Comparison of ENCODE assay signal across 8 cellular contexts in genomic region chr1:36224537-36225297, GRCh38. TPM values are rescaled to one million over a fixed set of nuclear protein-coding genes. Genes with fewer than 3 reads are reported as not detected.
DNase-seq lines count a peak whose midpoint lies in the region; ATAC-seq and TF ChIP-seq lines count a peak whose summit lies in the region.

No MANE protein-coding gene starts in this region.

- DNase-seq in BJ (ENCODE audit: low read depth) (peak; percentile 59), NCI-H146 treated with DMSO at 0.1 percent for 48 hours (lab: John Stamatoyannopoulos, UW; ENCODE audit: unreplicated experiment) (peak; percentile 45), SW 1271 (lab: John Stamatoyannopoulos, UW) (peak; percentile 47 to 81), memory B cell (ENCODE audit: low spot score in 2 of 2) (no peak), thyroid gland (peak; percentile 71 to 74)
- DNase-seq in effector CD8-positive, alpha-beta T cell (lab: John Stamatoyannopoulos, UW): peak; percentile 75

- POLR2A ChIA-PET in BJ (lab: Charles Lee): interaction anchor here (0.6 to 1.5 kb wide), 2 partner anchors 12 to 75 kb away, joined by 7 read pairs; partner anchors contain the start of gene TRAPPC3

- H3K36me3 Mint-ChIP-seq in memory B cell: peaks cover 8% of the 10 kb centered on the region

- peak overlapping the region; percentile 100 for H3K27ac Mint-ChIP-seq in memory B cell

- H3K9me3 Mint-ChIP-seq in memory B cell: no peaks in the 10 kb centered on the region

- CTCF ChIA-PET in BJ (lab: Yijun Ruan, JAX): interaction anchor here (0.7 to 3.2 kb wide), 18 partner anchors 12 to 127 kb away, joined by 3 to 18 read pairs (median 6); partner anchors contain the start of genes MAP7D1, SH3D21 and TRAPPC3

- 0 to 1% methylated on average over 27 to 29 of the region's 29 CpGs for WGBS in thyroid gland, 2 donors

- ATAC-seq in GM18858 (IDR thresholded peaks at IDR 0.05; ENCODE audit: unreplicated experiment) (peak; percentile 30), HG03025 (IDR thresholded peaks at IDR 0.05; ENCODE audit: low FRiP score, unreplicated experiment) (peak; percentile 63), memory B cell (ENCODE audit: low read depth) (peak; percentile 43)

- H3K4me3 ChIP-seq in BJ (ENCODE audit: low read depth, low read length): peak overlapping the region; percentile 85
- peak overlapping the region; percentile 64 to 88 (median 71) for H3K4me3 ChIP-seq in thyroid gland (replicated peaks in 1 of 3)

- H3K27me3 Mint-ChIP-seq in memory B cell: no peaks in the 10 kb centered on the region

- no peaks in the 10 kb centered on the region for H3K9me3 ChIP-seq in thyroid gland

- no peak for TF ChIP-seq POLR2A in thyroid gland (IDR thresholded peaks at IDR 0.05)

- TF ChIP-seq CTCF in BJ (IDR thresholded peaks at IDR 0.05; ENCODE audit: insufficient read depth, low read depth, low read length) (peak; percentile 53), thyroid gland (IDR thresholded peaks at IDR 0.05) (peak in 5 of 6 experiments; percentile 24 to 58 (median 36))

- H3K27ac ChIP-seq in thyroid gland: peak overlapping the region; percentile 90 to 96 (median 91)

- peaks cover 23 to 24% of the 10 kb centered on the region in 2 donors for H3K4me1 ChIP-seq in thyroid gland

- peaks cover 5% of the 10 kb centered on the region; the same call in 1 of the 2 replicates for H3K36me3 ChIP-seq in BJ (ENCODE audit: control insufficient read depth, insufficient read depth, low read length)
- H3K36me3 ChIP-seq in thyroid gland: peaks cover 0 to 7% of the 10 kb centered on the region in 2 donors

- peak overlapping the region; percentile 99 for H3K4me3 Mint-ChIP-seq in memory B cell

- H3K4me1 Mint-ChIP-seq in memory B cell: peaks cover 22% of the 10 kb centered on the region

- intact Hi-C loops in thyroid gland (cut with DNase I): loop anchor here (10.0 kb wide), 1 partner anchor 50 kb away; no protein-coding TSS in a partner anchor

- H3K27me3 ChIP-seq in BJ (ENCODE audit: control insufficient read depth, insufficient read depth, low read length) (no peaks in the 10 kb centered on the region), thyroid gland (no peaks in the 10 kb centered on the region)

RNA-seq across cellular contexts. Expression of gene THRAP3, which starts 0.5 kb away (rescaled TPM):
- 45.8 and 69.0 TPM in 2 replicates for polyA plus RNA-seq in BJ (2011; rRNA removed)
- 55.4 and 73.8 TPM in 2 replicates for polyA minus RNA-seq in BJ (2011; rRNA and poly(A)+ RNA removed)
- total RNA-seq in thyroid gland: 100 to 1,000 TPM in 3 of 4 donors, 10 to 100 TPM in 1; 88.9 to 129 (median 115) TPM

Comparison
In these comparisons a context has a peak if more than half of its experiments do, and no peak if none do; other contexts are left out.
1. DNase-seq: peak in BJ (single experiment), NCI-H146 treated with DMSO at 0.1 percent for 48 hours (single experiment), SW 1271 (2 of 2), effector CD8-positive, alpha-beta T cell (single experiment) and thyroid gland (2 of 2); none in memory B cell (0 of 2).
2. Peak in every context shown above with its lines, with median percentiles within 50 percentile points of each other: ATAC-seq.